In the genomic region with DNA sequence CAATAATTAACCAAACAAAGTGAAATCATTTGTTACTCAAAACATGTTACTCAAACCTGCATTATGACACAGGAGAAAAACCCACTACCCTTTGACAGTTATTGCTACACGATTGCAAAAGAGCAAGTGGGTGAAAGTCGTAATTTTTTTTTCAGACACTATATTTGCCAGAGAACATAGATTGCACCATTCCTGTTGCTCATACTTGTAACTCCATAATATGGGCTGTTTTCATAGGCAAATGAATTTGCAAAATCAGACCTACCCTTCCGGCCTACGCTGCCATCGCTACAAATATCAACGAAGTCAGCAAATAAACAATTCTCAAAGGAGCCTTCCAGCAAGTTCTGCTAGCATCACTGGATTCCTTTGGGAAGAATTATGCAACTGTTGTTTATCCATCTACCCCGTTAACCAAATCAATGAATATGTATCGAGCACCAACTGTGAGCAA, we compare ENCODE assay signal across 13 cellular contexts.
DNase-seq lines count a peak whose midpoint lies in the region; ATAC-seq and TF ChIP-seq lines count a peak whose summit lies in the region.
"Had no signal": no experiment of that assay in that cellular context is flagged by ENCODE, and none has a peak within 500 bp of the region (broad histone marks: within the 10 kb centered on the region; RNA-seq: fewer than 3 reads in every experiment).

No MANE protein-coding gene starts in this region.

- H3K4me3 ChIP-seq in cardiac fibroblast (replicated peaks in 1 of 2; ENCODE audit: low read depth in 2 of 2, low read length in 2 of 2) (no peak overlapping the region), MM.1S (ENCODE audit: low read length) (no peak overlapping the region)
- H3K4me3 ChIP-seq: lung had no signal

- H3F3A ChIP-seq in MM.1S (ENCODE audit: insufficient read depth, low read length) = no peaks in the 10 kb centered on the region

- H3K4me1 ChIP-seq in MM.1S (ENCODE audit: low read length) = no peaks in the 10 kb centered on the region

- H3K27ac Mint-ChIP-seq in CD14-positive monocyte (peak overlapping the region; percentile 93 to 99 (median 97)), endothelial cell (ENCODE audit: unreplicated experiment) (no peak overlapping the region)
- no peak overlapping the region for H3K27ac Mint-ChIP-seq in CD4-positive, alpha-beta T cell
- H3K27ac Mint-ChIP-seq: activated naive CD8-positive, alpha-beta T cell treated with anti-CD3 and anti-CD28 coated beads, Interleukin-2, amount 10 ng/mL, durations not matched to agents 7 days and 5 days had no signal

- ATAC-seq in omental fat pad (ENCODE audit: low FRiP score) = peak; percentile 39
- no peak for ATAC-seq in CD4-positive, alpha-beta T cell (ENCODE audit: poor library complexity)
- no peak for ATAC-seq in esophagus mucosa
- ATAC-seq: activated CD4-positive, CD25-positive, alpha-beta regulatory T cell treated with anti-CD3 and anti-CD28 coated beads, Interleukin-2, amount 50 U/mL, for 24 hours had no signal

- intact Hi-C loops in CD14-positive monocyte (cut with micrococcal nuclease) = loop anchor here in 1 of 2 donors (10.0 kb wide), 1 partner anchor 265 kb away; no protein-coding TSS in a partner anchor
- intact Hi-C loops in CD4-positive, alpha-beta T cell (cut with DNase I, micrococcal nuclease) = no loop called here

- peaks cover 2 to 7% of the 10 kb centered on the region in 2 donors for H3K36me3 Mint-ChIP-seq in CD14-positive monocyte
- H3K36me3 Mint-ChIP-seq in CD4-positive, alpha-beta T cell (ENCODE audit: low read depth) = no peaks in the 10 kb centered on the region
- H3K36me3 Mint-ChIP-seq in endothelial cell (ENCODE audit: low read depth, unreplicated experiment) = peaks cover 3% of the 10 kb centered on the region
- H3K36me3 Mint-ChIP-seq: activated naive CD8-positive, alpha-beta T cell treated with anti-CD3 and anti-CD28 coated beads, Interleukin-2, amount 10 ng/mL, durations not matched to agents 7 days and 5 days had no signal

- H3K4me3 Mint-ChIP-seq in CD14-positive monocyte (peak overlapping the region in 1 of 2 donors; percentile 53), endothelial cell (ENCODE audit: unreplicated experiment) (no peak overlapping the region)
- H3K4me3 Mint-ChIP-seq in CD4-positive, alpha-beta T cell = no peak overlapping the region
- H3K4me3 Mint-ChIP-seq: activated naive CD8-positive, alpha-beta T cell treated with anti-CD3 and anti-CD28 coated beads, Interleukin-2, amount 10 ng/mL, durations not matched to agents 7 days and 5 days had no signal

- DNase-seq in CD14-positive monocyte (ENCODE audit: low spot score) (no peak), NCI-H526 treated with DMSO at 0.1 percent for 48 hours (lab: John Stamatoyannopoulos, UW) (peak; percentile 99), cardiac fibroblast (ENCODE audit: low read depth in 2 of 2) (peak; percentile 56 to 91), omental fat pad (ENCODE audit: low spot score) (no peak), endothelial cell (ENCODE audit: low spot score) (no peak), MM.1S (no peak)
- DNase-seq in CD4-positive, alpha-beta T cell = no peak
- DNase-seq: activated naive CD8-positive, alpha-beta T cell treated with anti-CD3 and anti-CD28 coated beads, Interleukin-2, amount 10 ng/mL, durations not matched to agents 7 days and 5 days; erythroblast; stimulated activated CD4-positive, alpha-beta T cell treated with anti-CD3 and anti-CD28 coated beads, Interleukin-12 subunit alpha, Interleukin-12 subunit beta, amount 100 ng/mL, for 4 hours had no signal

- no peaks in the 10 kb centered on the region for H3K9me2 ChIP-seq in MM.1S (replicated peaks; ENCODE audit: insufficient read depth, low read length)

- H3K27me3 Mint-ChIP-seq in CD14-positive monocyte (ENCODE audit: low read depth in 3 of 3) (peaks cover 1 to 2% (median 2%) of the 10 kb centered on the region in 3 donors), endothelial cell (ENCODE audit: unreplicated experiment) (peaks cover 1% of the 10 kb centered on the region)
- H3K27me3 Mint-ChIP-seq in CD4-positive, alpha-beta T cell = no peaks in the 10 kb centered on the region
- H3K27me3 Mint-ChIP-seq: activated naive CD8-positive, alpha-beta T cell treated with anti-CD3 and anti-CD28 coated beads, Interleukin-2, amount 10 ng/mL, durations not matched to agents 7 days and 5 days had no signal

- POLR2A ChIA-PET in CD4-positive, alpha-beta T cell (lab: Charles Lee) = no interaction called here

- peaks cover 5 to 12% (median 9%) of the 10 kb centered on the region in 7 donors for H3K9me3 Mint-ChIP-seq in CD14-positive monocyte
- no peaks in the 10 kb centered on the region for H3K9me3 Mint-ChIP-seq in CD4-positive, alpha-beta T cell
- H3K9me3 Mint-ChIP-seq in endothelial cell (ENCODE audit: unreplicated experiment) = no peaks in the 10 kb centered on the region
- H3K9me3 Mint-ChIP-seq: activated naive CD8-positive, alpha-beta T cell treated with anti-CD3 and anti-CD28 coated beads, Interleukin-2, amount 10 ng/mL, durations not matched to agents 7 days and 5 days had no signal

- H3K4me2 ChIP-seq in MM.1S (ENCODE audit: low read depth, low read length) = no peak overlapping the region

- no peaks in the 10 kb centered on the region for H3K79me2 ChIP-seq in MM.1S (ENCODE audit: low read length)

- no peak overlapping the region for H3K9ac ChIP-seq in MM.1S (ENCODE audit: low read length)

- TF ChIP-seq CTCF in CD14-positive monocyte (IDR thresholded peaks at IDR 0.05) = no peak
- no peak for TF ChIP-seq CTCF in cardiac fibroblast (IDR thresholded peaks at IDR 0.05; ENCODE audit: low read depth, low read length)
- no peak for TF ChIP-seq CTCF in omental fat pad (IDR thresholded peaks at IDR 0.05)
- no peak for TF ChIP-seq CTCF in CD4-positive, alpha-beta T cell (IDR thresholded peaks at IDR 0.05)
- no peak for TF ChIP-seq CTCF in endothelial cell (IDR thresholded peaks at IDR 0.05; ENCODE audit: unreplicated experiment)
- TF ChIP-seq CTCF in MM.1S (IDR thresholded peaks at IDR 0.05; ENCODE audit: low read length) = no peak

- H4K20me1 ChIP-seq in MM.1S (ENCODE audit: insufficient read depth, low read length) = no peaks in the 10 kb centered on the region

- H3K27ac ChIP-seq in CD4-positive, alpha-beta T cell (ENCODE audit: low read depth, low read length) = no peak overlapping the region
- H3K27ac ChIP-seq in MM.1S (ENCODE audit: low read length) = no peak overlapping the region

- H3K36me3 ChIP-seq in MM.1S (replicated peaks; ENCODE audit: insufficient read depth, low read length) = no peaks in the 10 kb centered on the region

- H2AFZ ChIP-seq in MM.1S (ENCODE audit: low read length) = no peak overlapping the region

- peaks cover 92% of the 10 kb centered on the region for H3K4me1 Mint-ChIP-seq in CD14-positive monocyte
- no peaks in the 10 kb centered on the region for H3K4me1 Mint-ChIP-seq in CD4-positive, alpha-beta T cell (ENCODE audit: low read depth)
- H3K4me1 Mint-ChIP-seq in endothelial cell (ENCODE audit: unreplicated experiment) = no peaks in the 10 kb centered on the region
- H3K4me1 Mint-ChIP-seq: activated naive CD8-positive, alpha-beta T cell treated with anti-CD3 and anti-CD28 coated beads, Interleukin-2, amount 10 ng/mL, durations not matched to agents 7 days and 5 days had no signal

- H3K27me3 ChIP-seq in CD4-positive, alpha-beta T cell (ENCODE audit: control insufficient read depth, insufficient read depth, low read length) = no peaks in the 10 kb centered on the region
- H3K27me3 ChIP-seq in MM.1S (replicated peaks; ENCODE audit: insufficient read depth, low read length) = no peaks in the 10 kb centered on the region

- no peaks in the 10 kb centered on the region for H3K9me3 ChIP-seq in CD4-positive, alpha-beta T cell (ENCODE audit: control insufficient read depth, low read length)
- no peaks in the 10 kb centered on the region for H3K9me3 ChIP-seq in MM.1S (replicated peaks; ENCODE audit: insufficient read depth, low read length)

- CTCF ChIA-PET in CD4-positive, alpha-beta T cell (lab: Charles Lee) = no interaction called here

Comparison
In these comparisons a context has a peak if more than half of its experiments do, and no peak if none do; other contexts are left out.
1. DNase-seq: peak in NCI-H526 treated with DMSO at 0.1 percent for 48 hours (single experiment) and cardiac fibroblast (2 of 2); none in CD14-positive monocyte (single experiment), omental fat pad (single experiment), CD4-positive, alpha-beta T cell (0 of 10), endothelial cell (single experiment) and MM.1S (single experiment).
2. H3K27ac Mint-ChIP-seq: peak in CD14-positive monocyte (7 of 7); none in CD4-positive, alpha-beta T cell (single experiment) and endothelial cell (single experiment).